Comparison of ENCODE assay signal across 2 cellular contexts in genomic region chr2:24439280-24439970, GRCh38.
TF ChIP-seq lines count a peak whose summit lies in the region.

No MANE protein-coding gene starts in this region.

TF ChIP-seq in GM23338, 12 proteins besides CTCF, POLR2A, EP300 and RAD21:
- TF ChIP-seq REST (IDR thresholded peaks at IDR 0.05; ENCODE audit: unreplicated experiment) (no peak), EZH2 (IDR thresholded peaks at IDR 0.05; ENCODE audit: low read depth, unreplicated experiment) (no peak), JUNB (IDR thresholded peaks at IDR 0.05; ENCODE audit: unreplicated experiment) (no peak)
- TF ChIP-seq, protein P1, sequence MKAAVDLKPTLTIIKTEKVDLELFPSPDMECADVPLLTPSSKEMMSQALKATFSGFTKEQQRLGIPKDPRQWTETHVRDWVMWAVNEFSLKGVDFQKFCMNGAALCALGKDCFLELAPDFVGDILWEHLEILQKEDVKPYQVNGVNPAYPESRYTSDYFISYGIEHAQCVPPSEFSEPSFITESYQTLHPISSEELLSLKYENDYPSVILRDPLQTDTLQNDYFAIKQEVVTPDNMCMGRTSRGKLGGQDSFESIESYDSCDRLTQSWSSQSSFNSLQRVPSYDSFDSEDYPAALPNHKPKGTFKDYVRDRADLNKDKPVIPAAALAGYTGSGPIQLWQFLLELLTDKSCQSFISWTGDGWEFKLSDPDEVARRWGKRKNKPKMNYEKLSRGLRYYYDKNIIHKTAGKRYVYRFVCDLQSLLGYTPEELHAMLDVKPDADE (IDR thresholded peaks at IDR 0.05) = no peak

TF ChIP-seq in H1, 55 proteins besides CTCF, POLR2A, EP300 and RAD21:
- TF ChIP-seq CEBPB (IDR thresholded peaks at IDR 0.05; ENCODE audit: low read depth, low read length) (no peak), POU5F1 (IDR thresholded peaks at IDR 0.05; ENCODE audit: low read depth, low read length) (no peak), HDAC2 (IDR thresholded peaks at IDR 0.05; ENCODE audit: borderline replicate concordance in 1 of 2, low read depth in 2 of 2, low read length in 2 of 2) (no peak), SIN3A (conservative IDR thresholded peaks at IDR 0.05 in 1 of 2, IDR thresholded peaks at IDR 0.05 in 1 of 2; ENCODE audit: low read depth in 1 of 2, low read length in 2 of 2) (no peak), RBBP5 (IDR thresholded peaks at IDR 0.05; ENCODE audit: borderline replicate concordance, low read depth, low read length) (no peak), RNF2 (IDR thresholded peaks at IDR 0.05; ENCODE audit: borderline replicate concordance, low read depth, low read length, missing control alignments, poor library complexity, severe bottlenecking) (no peak), CTBP2 (IDR thresholded peaks at IDR 0.05; ENCODE audit: borderline replicate concordance, insufficient read depth, insufficient read length, low read length) (no peak), RXRA (IDR thresholded peaks at IDR 0.05; ENCODE audit: insufficient read depth, low read depth, low read length) (no peak), SP1 (IDR thresholded peaks at IDR 0.05; ENCODE audit: low read depth, low read length) (no peak), FOSL1 (IDR thresholded peaks at IDR 0.05; ENCODE audit: insufficient read depth, low read depth, low read length) (no peak), BRCA1 (IDR thresholded peaks at IDR 0.05; ENCODE audit: low read depth, low read length) (no peak), PHF8 (conservative IDR thresholded peaks at IDR 0.05; ENCODE audit: low read depth, low read length) (no peak), ZNF274 (IDR thresholded peaks at IDR 0.05; ENCODE audit: borderline replicate concordance, extremely low read depth, low read length) (no peak), TCF12 (IDR thresholded peaks at IDR 0.05; ENCODE audit: low read depth, low read length) (no peak), BCL11A (IDR thresholded peaks at IDR 0.05; ENCODE audit: low read depth in 2 of 2, low read length in 2 of 2) (no peak), SAP30 (IDR thresholded peaks at IDR 0.05; ENCODE audit: insufficient read depth, insufficient replicate concordance, low read length) (no peak), USF2 (IDR thresholded peaks at IDR 0.05; ENCODE audit: low read length) (no peak), TEAD4 (IDR thresholded peaks at IDR 0.05; ENCODE audit: low read depth, low read length) (no peak)
TF ChIP-seq in H1: peak in this region for 0.
